Comparison of ENCODE assay signal across 10 cellular contexts in the genomic region with DNA sequence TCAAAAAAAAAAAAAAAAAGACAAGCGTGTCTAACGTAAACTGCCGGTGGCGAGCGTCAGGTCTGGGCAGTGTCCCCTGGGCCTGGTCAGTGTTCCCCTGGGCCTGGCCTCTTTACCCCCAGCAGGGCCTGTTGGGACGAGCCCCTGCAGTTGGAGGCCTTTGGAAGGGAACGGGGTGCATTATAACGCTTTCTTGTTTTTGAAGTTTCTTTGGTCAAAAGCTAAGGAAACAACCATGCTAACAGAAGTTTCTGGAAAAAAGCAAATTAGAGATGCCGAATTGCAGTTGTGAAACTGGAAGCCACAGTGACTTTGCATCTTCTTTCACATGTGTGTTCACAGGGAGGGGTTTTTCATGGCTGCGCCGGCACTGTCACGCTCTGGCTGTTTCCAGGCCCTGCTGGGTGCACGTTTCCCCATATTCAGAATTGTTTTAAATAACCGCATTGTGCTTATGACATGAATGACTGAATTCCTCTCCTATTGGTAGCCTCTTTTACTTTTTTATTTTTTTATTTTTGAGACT. TPM values are rescaled to one million over a fixed set of nuclear protein-coding genes. Genes with fewer than 3 reads are reported as not detected.
DNase-seq lines count a peak whose midpoint lies in the region; ATAC-seq and TF ChIP-seq lines count a peak whose summit lies in the region.
"Had no signal": no experiment of that assay in that cellular context is flagged by ENCODE, and none has a peak within 500 bp of the region (broad histone marks: within the 10 kb centered on the region; RNA-seq: fewer than 3 reads in every experiment).

No MANE protein-coding gene starts in this region.

- DNase-seq in vagina (ENCODE audit: extremely low spot score in 2 of 2) = no peak
- DNase-seq in HK-2 (ENCODE audit: unreplicated experiment) = no peak
- DNase-seq in left ventricle myocardium superior = no peak
- DNase-seq in mesendoderm = no peak
- DNase-seq: NCI-H1417 had no signal

- H4K8ac ChIP-seq in mesendoderm (ENCODE audit: low read depth, low read length) = no peak overlapping the region

- H3K4me3 ChIP-seq in vagina (no peak overlapping the region), mesendoderm (ENCODE audit: low read length) (no peak overlapping the region)

- no CpG with 5 or more reads among the region's 14 CpGs for WGBS in mesendoderm (ENCODE audit: extremely low coverage, insufficient coverage, low lambda C conversion rate)

- no peaks in the 10 kb centered on the region for H3K9me3 Mint-ChIP-seq in activated naive CD8-positive, alpha-beta T cell (ENCODE audit: low read depth)
- H3K9me3 Mint-ChIP-seq: neural crest cell had no signal

- intact Hi-C loops in vagina (cut with DNase I) (loop anchor here (10.0 kb wide), 2 partner anchors 51 to 509 kb away; no protein-coding TSS in a partner anchor), left ventricle myocardium superior (cut with micrococcal nuclease) (no loop called here)

- H3K27ac ChIP-seq in vagina (no peak overlapping the region), mesendoderm (ENCODE audit: low read depth, low read length) (no peak overlapping the region)

- H3K27ac Mint-ChIP-seq in activated naive CD8-positive, alpha-beta T cell = peak overlapping the region; percentile 58

- no peak overlapping the region for H2AK5ac ChIP-seq in mesendoderm (ENCODE audit: low read length)

- no peak overlapping the region for H3K9ac ChIP-seq in mesendoderm (ENCODE audit: low read length)

- H2BK15ac ChIP-seq in mesendoderm (replicated peaks; ENCODE audit: low read depth) = no peak overlapping the region

- no peak overlapping the region for H3K23ac ChIP-seq in mesendoderm (ENCODE audit: low read length)

- TF ChIP-seq POLR2A in vagina (IDR thresholded peaks at IDR 0.05) = no peak

- H3K79me1 ChIP-seq in mesendoderm (ENCODE audit: low read length) = no peaks in the 10 kb centered on the region

- H2BK5ac ChIP-seq in mesendoderm (ENCODE audit: low read length) = no peak overlapping the region

- H3K4ac ChIP-seq in mesendoderm (ENCODE audit: low read depth, low read length) = no peak overlapping the region

- H3K79me2 ChIP-seq in mesendoderm (ENCODE audit: control insufficient read depth, insufficient read depth, low read length) = no peaks in the 10 kb centered on the region

- H3K4me1 ChIP-seq in vagina = peaks cover 15% of the 10 kb centered on the region
- no peaks in the 10 kb centered on the region for H3K4me1 ChIP-seq in mesendoderm (ENCODE audit: control insufficient read depth, low read depth, low read length)

- no peak overlapping the region for H3K18ac ChIP-seq in mesendoderm (ENCODE audit: low read length)

- no peak overlapping the region for H3K4me3 Mint-ChIP-seq in activated naive CD8-positive, alpha-beta T cell
- H3K4me3 Mint-ChIP-seq: neural crest cell had no signal

- no peak overlapping the region for H3K4me2 ChIP-seq in mesendoderm (ENCODE audit: low read length)

- H3K4me1 Mint-ChIP-seq in activated naive CD8-positive, alpha-beta T cell (ENCODE audit: low read depth) = peaks cover 2% of the 10 kb centered on the region
- H3K4me1 Mint-ChIP-seq: neural crest cell had no signal

- H3K56ac ChIP-seq in mesendoderm (ENCODE audit: low read length) = no peak overlapping the region

- H3K36me3 ChIP-seq in vagina = peaks cover 0 to 38% of the 10 kb centered on the region in 2 donors
- H3K36me3 ChIP-seq in mesendoderm (ENCODE audit: control insufficient read depth, insufficient read depth, low read length) = peaks cover 13% of the 10 kb centered on the region

- no peaks in the 10 kb centered on the region for H3K9me3 ChIP-seq in vagina

- H4K5ac ChIP-seq in mesendoderm (ENCODE audit: low read length) = no peak overlapping the region

- no peak overlapping the region for H2BK120ac ChIP-seq in mesendoderm (ENCODE audit: low read depth, low read length)

- no peaks in the 10 kb centered on the region for H3K36me3 Mint-ChIP-seq in activated naive CD8-positive, alpha-beta T cell

- H3K27me3 Mint-ChIP-seq in activated naive CD8-positive, alpha-beta T cell = no peaks in the 10 kb centered on the region

- no peak for TF ChIP-seq CTCF in vagina (IDR thresholded peaks at IDR 0.05)

- ATAC-seq in GM18499 (IDR thresholded peaks at IDR 0.05; ENCODE audit: insufficient read depth, unreplicated experiment) = peak; percentile 85
- peak; percentile 75 for ATAC-seq in GM19467 (IDR thresholded peaks at IDR 0.05; ENCODE audit: unreplicated experiment)
- ATAC-seq in HG03108 (IDR thresholded peaks at IDR 0.05; ENCODE audit: unreplicated experiment) = peak; percentile 86
- ATAC-seq in left ventricle myocardium superior = no peak

- H3K27me3 ChIP-seq in vagina (no peaks in the 10 kb centered on the region), mesendoderm (ENCODE audit: insufficient read depth, low read length, poor library complexity) (no peaks in the 10 kb centered on the region)

RNA-seq across cellular contexts. Expression of a gene that starts 16.0 kb away (rescaled TPM):
- total RNA-seq in vagina (18.2 TPM), left ventricle myocardium superior (13.5 TPM)
- polyA plus RNA-seq in mesendoderm (2013, experiment 1 of 2) = 44.4 TPM
- 46.8 TPM for polyA plus RNA-seq in mesendoderm (2013, experiment 2 of 2)

RNA-seq across cellular contexts. Expression of a gene that starts 29.2 kb away (rescaled TPM):
- 173 TPM for total RNA-seq in vagina
- 37.6 TPM for total RNA-seq in left ventricle myocardium superior
- 115 TPM for polyA plus RNA-seq in mesendoderm (2013, experiment 1 of 2)
- polyA plus RNA-seq in mesendoderm (2013, experiment 2 of 2) = 116 TPM

RNA-seq across cellular contexts. Expression of a gene that starts 59.7 kb away (rescaled TPM):
- 34.4 TPM for total RNA-seq in vagina
- total RNA-seq in left ventricle myocardium superior = 97.6 TPM
- 11.7 TPM for polyA plus RNA-seq in mesendoderm (2013, experiment 1 of 2)
- polyA plus RNA-seq in mesendoderm (2013, experiment 2 of 2) = 11.5 TPM
